ENCODE assay signal across 2 cellular contexts in genomic region chr14:51240804-51241380, GRCh38.
TF ChIP-seq lines count a peak whose summit lies in the region.

No MANE protein-coding gene starts in this region.

TF ChIP-seq in GM12878, 131 proteins besides CTCF, POLR2A, EP300 and RAD21:
- no peak for TF ChIP-seq JUNB (IDR thresholded peaks at IDR 0.05)
- no peak for TF ChIP-seq TCF12 (IDR thresholded peaks at IDR 0.05; ENCODE audit: low read depth, low read length)
- no peak for TF ChIP-seq SREBF2 (IDR thresholded peaks at IDR 0.05; ENCODE audit: low read length)
- no peak for TF ChIP-seq RFX5 (IDR thresholded peaks at IDR 0.05; ENCODE audit: low read depth, low read length)
- TF ChIP-seq, protein P1, sequence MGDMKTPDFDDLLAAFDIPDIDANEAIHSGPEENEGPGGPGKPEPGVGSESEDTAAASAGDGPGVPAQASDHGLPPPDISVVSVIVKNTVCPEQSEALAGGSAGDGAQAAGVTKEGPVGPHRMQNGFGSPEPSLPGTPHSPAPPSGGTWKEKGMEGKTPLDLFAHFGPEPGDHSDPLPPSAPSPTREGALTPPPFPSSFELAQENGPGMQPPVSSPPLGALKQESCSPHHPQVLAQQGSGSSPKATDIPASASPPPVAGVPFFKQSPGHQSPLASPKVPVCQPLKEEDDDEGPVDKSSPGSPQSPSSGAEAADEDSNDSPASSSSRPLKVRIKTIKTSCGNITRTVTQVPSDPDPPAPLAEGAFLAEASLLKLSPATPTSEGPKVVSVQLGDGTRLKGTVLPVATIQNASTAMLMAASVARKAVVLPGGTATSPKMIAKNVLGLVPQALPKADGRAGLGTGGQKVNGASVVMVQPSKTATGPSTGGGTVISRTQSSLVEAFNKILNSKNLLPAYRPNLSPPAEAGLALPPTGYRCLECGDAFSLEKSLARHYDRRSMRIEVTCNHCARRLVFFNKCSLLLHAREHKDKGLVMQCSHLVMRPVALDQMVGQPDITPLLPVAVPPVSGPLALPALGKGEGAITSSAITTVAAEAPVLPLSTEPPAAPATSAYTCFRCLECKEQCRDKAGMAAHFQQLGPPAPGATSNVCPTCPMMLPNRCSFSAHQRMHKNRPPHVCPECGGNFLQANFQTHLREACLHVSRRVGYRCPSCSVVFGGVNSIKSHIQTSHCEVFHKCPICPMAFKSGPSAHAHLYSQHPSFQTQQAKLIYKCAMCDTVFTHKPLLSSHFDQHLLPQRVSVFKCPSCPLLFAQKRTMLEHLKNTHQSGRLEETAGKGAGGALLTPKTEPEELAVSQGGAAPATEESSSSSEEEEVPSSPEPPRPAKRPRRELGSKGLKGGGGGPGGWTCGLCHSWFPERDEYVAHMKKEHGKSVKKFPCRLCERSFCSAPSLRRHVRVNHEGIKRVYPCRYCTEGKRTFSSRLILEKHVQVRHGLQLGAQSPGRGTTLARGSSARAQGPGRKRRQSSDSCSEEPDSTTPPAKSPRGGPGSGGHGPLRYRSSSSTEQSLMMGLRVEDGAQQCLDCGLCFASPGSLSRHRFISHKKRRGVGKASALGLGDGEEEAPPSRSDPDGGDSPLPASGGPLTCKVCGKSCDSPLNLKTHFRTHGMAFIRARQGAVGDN (IDR thresholded peaks at IDR 0.05): no peak
- no peak for TF ChIP-seq NR2F1 (conservative IDR thresholded peaks at IDR 0.05)
- TF ChIP-seq IRF3 (IDR thresholded peaks at IDR 0.05): no peak
- TF ChIP-seq CREB1 (IDR thresholded peaks at IDR 0.05; ENCODE audit: low read depth): no peak
- no peak for TF ChIP-seq RUNX3 (IDR thresholded peaks at IDR 0.05; ENCODE audit: low read length)
- no peak for TF ChIP-seq NFIC (IDR thresholded peaks at IDR 0.05; ENCODE audit: low read depth, low read length)
- TF ChIP-seq TCF3 (IDR thresholded peaks at IDR 0.05; ENCODE audit: borderline replicate concordance, insufficient read depth, low read depth, low read length): no peak
- TF ChIP-seq CBX5 (IDR thresholded peaks at IDR 0.05; ENCODE audit: low read depth): no peak
- no peak for TF ChIP-seq SKIL (IDR thresholded peaks at IDR 0.05; ENCODE audit: low read depth, poor library complexity, severe bottlenecking)
- no peak for TF ChIP-seq IRF4 (IDR thresholded peaks at IDR 0.05; ENCODE audit: low read depth, low read length)

TF ChIP-seq in HepG2, 621 proteins besides CTCF, POLR2A, EP300 and RAD21:
- peak; percentile 32; the same call in 1 of the 2 replicates for TF ChIP-seq MAFF (IDR thresholded peaks at IDR 0.05; ENCODE audit: low read depth, low read length)
- TF ChIP-seq IKZF4 (CRISPR knock-in tag; IDR thresholded peaks at IDR 0.05; ENCODE audit: borderline replicate concordance, low read depth, not compliant biosample characterization): no peak
- no peak for TF ChIP-seq ZBTB7A (CRISPR knock-in tag; IDR thresholded peaks at IDR 0.05)
- TF ChIP-seq ZNF558 (CRISPR knock-in tag; IDR thresholded peaks at IDR 0.05; ENCODE audit: borderline replicate concordance): 0 out of 2 replicates have a peak, but pooled peaks have one; percentile 28
- peak; percentile 38 to 55; a peak in 3 of 4 replicates for TF ChIP-seq MAFK (conservative IDR thresholded peaks at IDR 0.05 in 1 of 2, IDR thresholded peaks at IDR 0.05 in 1 of 2; ENCODE audit: low read length in 2 of 2)
